Comparison of ENCODE assay signal across 1 cellular context in genomic region chr12:57470286-57470969, GRCh38.
TF ChIP-seq lines count a peak whose summit lies in the region.

No MANE protein-coding gene starts in this region.

TF ChIP-seq in HEK293, 187 proteins besides CTCF, POLR2A, EP300 and RAD21 (continued from another document):
- 0 out of 2 replicates have a peak, but pooled peaks have one; percentile 15 for TF ChIP-seq PRDM10 (tag by site-specific recombination; IDR thresholded peaks at IDR 0.05)
- no peak for TF ChIP-seq TCF7L2 (IDR thresholded peaks at IDR 0.05; ENCODE audit: borderline replicate concordance, low read depth, low read length)
